8 cellular contexts compared by ENCODE assay signal in the genomic region with DNA sequence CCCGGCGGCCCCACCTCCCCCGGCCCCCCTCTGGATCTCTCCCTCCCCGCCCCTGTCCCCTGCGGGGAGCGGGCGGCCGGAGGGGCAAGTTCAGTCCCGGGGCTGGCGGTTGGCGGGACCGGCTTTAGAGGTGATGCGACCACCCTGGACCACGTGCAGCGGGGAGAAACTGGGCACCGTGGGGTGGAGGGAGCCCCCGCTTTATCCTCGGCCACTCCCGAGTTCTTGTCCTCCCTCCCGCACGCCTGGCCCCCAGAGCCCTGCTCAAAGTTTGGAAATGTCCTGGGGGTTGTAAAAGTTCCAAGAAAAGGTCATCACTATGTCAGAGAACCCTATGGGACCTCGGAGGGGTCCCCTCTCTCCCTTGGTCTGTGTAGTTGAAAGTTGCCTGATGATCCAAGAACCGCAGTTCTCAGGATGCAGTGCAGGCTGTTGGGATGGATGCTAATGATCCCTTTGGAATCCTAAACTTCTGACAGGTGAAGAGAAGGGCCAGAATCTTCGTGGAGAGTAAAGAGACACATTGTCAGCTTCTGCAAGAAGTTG. TPM values are rescaled to one million over a fixed set of nuclear protein-coding genes. Genes with fewer than 3 reads are reported as not detected.
DNase-seq lines count a peak whose midpoint lies in the region; ATAC-seq and TF ChIP-seq lines count a peak whose summit lies in the region.

No MANE protein-coding gene starts in this region.

- H3K4me3 Mint-ChIP-seq in osteocyte (ENCODE audit: unreplicated experiment), result peak overlapping the region; percentile 77
- H3K4me3 Mint-ChIP-seq in stimulated activated effector memory CD8-positive, alpha-beta T cell treated with anti-CD3 and anti-CD28 coated beads, Interleukin-12 subunit alpha, Interleukin-12 subunit beta, amount 100 ng/mL, for 72 hours, result no peak overlapping the region

- H3K36me3 Mint-ChIP-seq in osteocyte (ENCODE audit: unreplicated experiment), result no peaks in the 10 kb centered on the region
- no peaks in the 10 kb centered on the region for H3K36me3 Mint-ChIP-seq in stimulated activated effector memory CD8-positive, alpha-beta T cell treated with anti-CD3 and anti-CD28 coated beads, Interleukin-12 subunit alpha, Interleukin-12 subunit beta, amount 100 ng/mL, for 72 hours

- no peaks in the 10 kb centered on the region for H3K9me3 Mint-ChIP-seq in osteocyte (ENCODE audit: unreplicated experiment)
- peaks cover 2% of the 10 kb centered on the region for H3K9me3 Mint-ChIP-seq in stimulated activated effector memory CD8-positive, alpha-beta T cell treated with anti-CD3 and anti-CD28 coated beads, Interleukin-12 subunit alpha, Interleukin-12 subunit beta, amount 100 ng/mL, for 72 hours

- peaks cover 48% of the 10 kb centered on the region for H3K4me1 Mint-ChIP-seq in osteocyte (ENCODE audit: unreplicated experiment)
- no peaks in the 10 kb centered on the region for H3K4me1 Mint-ChIP-seq in stimulated activated effector memory CD8-positive, alpha-beta T cell treated with anti-CD3 and anti-CD28 coated beads, Interleukin-12 subunit alpha, Interleukin-12 subunit beta, amount 100 ng/mL, for 72 hours

- no peak for TF ChIP-seq CTCF in AG09309 (IDR thresholded peaks at IDR 0.05; ENCODE audit: control insufficient read depth, insufficient read depth, low read depth, low read length, missing control alignments)
- no peak for TF ChIP-seq CTCF in PC-3 (conservative IDR thresholded peaks at IDR 0.05; ENCODE audit: low read depth, low read length)
- no peak for TF ChIP-seq CTCF in esophagus squamous epithelium (IDR thresholded peaks at IDR 0.05)
- no peak for TF ChIP-seq CTCF in osteocyte (IDR thresholded peaks at IDR 0.05)

- peak overlapping the region; percentile 95 for H3K4me2 ChIP-seq in PC-3 (ENCODE audit: low read length)

- H3K27me3 ChIP-seq in PC-3 (ENCODE audit: low read length), result no peaks in the 10 kb centered on the region
- H3K27me3 ChIP-seq in esophagus squamous epithelium, result peaks cover 0 to 34% (median 0%) of the 10 kb centered on the region in 4 donors

- peaks cover 6% of the 10 kb centered on the region; the same call in 1 of the 2 replicates for H4K20me1 ChIP-seq in PC-3 (ENCODE audit: low read length)

- peak overlapping the region; percentile 74 for H3K27ac Mint-ChIP-seq in osteocyte (ENCODE audit: unreplicated experiment)
- no peak overlapping the region for H3K27ac Mint-ChIP-seq in stimulated activated effector memory CD8-positive, alpha-beta T cell treated with anti-CD3 and anti-CD28 coated beads, Interleukin-12 subunit alpha, Interleukin-12 subunit beta, amount 100 ng/mL, for 72 hours

- peak overlapping the region; percentile 100 for H3K9ac ChIP-seq in PC-3 (ENCODE audit: low read length)

- intact Hi-C loops in PC-3 (cut with micrococcal nuclease) (loop anchor here (5.0 kb wide), 4 partner anchors 296 to 544 kb away; no protein-coding TSS in a partner anchor), esophagus squamous epithelium (cut with DNase I) (loop anchor here (10.0 kb wide), 1 partner anchor 252 kb away; no protein-coding TSS in a partner anchor)

- peaks cover 14% of the 10 kb centered on the region for H3F3A ChIP-seq in PC-3 (ENCODE audit: low read length, unreplicated experiment)

- H3K36me3 ChIP-seq in PC-3 (ENCODE audit: low read depth, low read length) (peaks cover 9% of the 10 kb centered on the region; the same call in 1 of the 2 replicates), esophagus squamous epithelium (no peaks in the 10 kb centered on the region)

- no peaks in the 10 kb centered on the region for H3K27me3 Mint-ChIP-seq in osteocyte (ENCODE audit: unreplicated experiment)

- POLR2A ChIA-PET in PC-3 (lab: Charles Lee; ENCODE audit: unreplicated experiment), result interaction anchor here (0.5 to 1.2 kb wide), 5 partner anchors 91 to 208 kb away, joined by 3 to 7 read pairs (median 3); no protein-coding TSS in a partner anchor

- CTCF ChIA-PET in PC-3 (lab: Charles Lee), result interaction anchor here (2.0 kb wide), 1 partner anchor 254 kb away, joined by 8 read pairs; no protein-coding TSS in a partner anchor

- ATAC-seq in PC-3 (peak; percentile 1; the same call in 1 of the 2 replicates), HG03097 (IDR thresholded peaks at IDR 0.05; ENCODE audit: low FRiP score, unreplicated experiment) (no peak), GM19351 (IDR thresholded peaks at IDR 0.05; ENCODE audit: unreplicated experiment) (no peak)
- ATAC-seq in stimulated activated effector memory CD8-positive, alpha-beta T cell treated with anti-CD3 and anti-CD28 coated beads, Interleukin-12 subunit alpha, Interleukin-12 subunit beta, amount 100 ng/mL, for 72 hours, result no peak

- BruUV-seq in PC-3 (replicated peaks; lab: Mats Ljungman, UMichigan), result TSS peak; percentile 8

- DNase-seq in AG09309 (ENCODE audit: low read depth), result no peak
- no peak for DNase-seq in PC-3
- no peak for DNase-seq in esophagus squamous epithelium (lab: John Stamatoyannopoulos, UW)
- DNase-seq in osteocyte (ENCODE audit: extremely low spot score, unreplicated experiment), result no peak
- DNase-seq in stimulated activated effector memory CD8-positive, alpha-beta T cell treated with anti-CD3 and anti-CD28 coated beads, Interleukin-12 subunit alpha, Interleukin-12 subunit beta, amount 100 ng/mL, for 72 hours (ENCODE audit: low spot score in 2 of 2), result no peak
- DNase-seq in T-helper 9 cell, result no peak

- H3K27ac ChIP-seq in PC-3 (ENCODE audit: low read length), result peak overlapping the region; percentile 100
- peak overlapping the region in 3 of 4 donors; percentile 81 to 91 (median 88) for H3K27ac ChIP-seq in esophagus squamous epithelium

- H3K79me2 ChIP-seq in PC-3 (ENCODE audit: low read length), result peaks cover 52% of the 10 kb centered on the region

- H3K4me3 ChIP-seq in AG09309 (ENCODE audit: control insufficient read depth, low read depth, low read length) (peak overlapping the region; percentile 51), PC-3 (ENCODE audit: low read length) (peak overlapping the region; percentile 68), esophagus squamous epithelium (peak overlapping the region; percentile 28 to 85 (median 70))

- H3K4me1 ChIP-seq in PC-3 (ENCODE audit: insufficient read depth, low read length) (peaks cover 31% of the 10 kb centered on the region), esophagus squamous epithelium (peaks cover 0 to 43% (median 11%) of the 10 kb centered on the region in 3 donors)

- H3K9me2 ChIP-seq in PC-3 (replicated peaks; ENCODE audit: low read length), result no peaks in the 10 kb centered on the region

- 0 to 16% methylated on average over 2 to 4 of the region's 24 CpGs for WGBS in esophagus squamous epithelium, 2 donors

- TF ChIP-seq POLR2A in esophagus squamous epithelium (IDR thresholded peaks at IDR 0.05), result no peak

- peak overlapping the region; percentile 33; the same call in 1 of the 2 replicates for H2AFZ ChIP-seq in PC-3 (ENCODE audit: low read length)

- H3K9me3 ChIP-seq in PC-3 (ENCODE audit: low read length) (no peaks in the 10 kb centered on the region), esophagus squamous epithelium (no peaks in the 10 kb centered on the region)

RNA-seq across cellular contexts. Expression of gene VEGFC, which starts 0.4 kb away (rescaled TPM):
- total RNA-seq in PC-3 (2014; rRNA removed) (36.6 and 43.4 TPM in 2 replicates), esophagus squamous epithelium (1 to 10 TPM in 3 of 4 donors, under 1 TPM in 1; 0.50 to 3.8 (median 1.7) TPM), osteocyte (13.6 and 14.7 TPM in 2 replicates)
